ENCODE assay signal across 19 cellular contexts in genomic region chr6:74568851-74569250, GRCh38.
"Had no signal": no experiment of that assay in that cellular context is flagged by ENCODE, and none has a peak within 500 bp of the region (broad histone marks: within the 10 kb centered on the region; RNA-seq: fewer than 3 reads in every experiment).

No MANE protein-coding gene starts in this region.

- DNase-seq: activated CD4-positive, alpha-beta T cell treated with anti-CD3 and anti-CD28 coated beads for 36 hours; activated CD4-positive, alpha-beta T cell treated with anti-CD3 and anti-CD28 coated beads, Interleukin-2, amount 50 U/mL, for 48 hours; activated gamma-delta T cell; amniotic stem cell; caudate nucleus; effector memory CD4-positive, alpha-beta T cell; esophagus squamous epithelium; heart left ventricle; kidney glomerular epithelial cell; left ventricle myocardium inferior; mammary epithelial cell; psoas muscle; right lobe of liver; spleen; stimulated activated naive CD4-positive, alpha-beta T cell; SW 1271; thyroid gland had no signal

- ATAC-seq: activated CD4-positive, alpha-beta T cell treated with anti-CD3 and anti-CD28 coated beads for 36 hours; heart left ventricle; psoas muscle; right lobe of liver; WTC11 had no signal

- H3K36me3 ChIP-seq: esophagus squamous epithelium, heart left ventricle, left ventricle myocardium inferior, right lobe of liver, spleen, thyroid gland had no signal

- H3K27me3 ChIP-seq: esophagus squamous epithelium, heart left ventricle, right lobe of liver, spleen, thyroid gland had no signal

- H3K4me3 ChIP-seq: esophagus squamous epithelium, heart left ventricle, left ventricle myocardium inferior, psoas muscle, right lobe of liver, spleen, thyroid gland had no signal

- H3K4me1 ChIP-seq: esophagus squamous epithelium, left ventricle myocardium inferior, psoas muscle, right lobe of liver, thyroid gland had no signal

- FAIRE-seq: frontal cortex had no signal

- H3K27ac ChIP-seq: esophagus squamous epithelium, heart left ventricle, left ventricle myocardium inferior, psoas muscle, right lobe of liver, spleen, thyroid gland had no signal

- H3K9me3 ChIP-seq: esophagus squamous epithelium, heart left ventricle, left ventricle myocardium inferior, psoas muscle, right lobe of liver, spleen, thyroid gland had no signal
